29 cellular contexts compared by ENCODE assay signal in genomic region chr1:2636733-2637132, GRCh38. TPM values are rescaled to one million over a fixed set of nuclear protein-coding genes. Genes with fewer than 3 reads are reported as not detected.
DNase-seq lines count a peak whose midpoint lies in the region; ATAC-seq and TF ChIP-seq lines count a peak whose summit lies in the region.
"Had no signal": no experiment of that assay in that cellular context is flagged by ENCODE, and none has a peak within 500 bp of the region (broad histone marks: within the 10 kb centered on the region; RNA-seq: fewer than 3 reads in every experiment).

No MANE protein-coding gene starts in this region.

- no CpG with 5 or more reads among the region's 7 CpGs for WGBS in neuronal stem cell (ENCODE audit: extremely low coverage in 2 of 2, insufficient read length in 2 of 2, insufficient replicate concordance in 1 of 2), 2 donors

- peaks cover 4 to 5% of the 10 kb centered on the region in 2 donors for H3K9me3 Mint-ChIP-seq in activated T-cell treated with anti-CD3 and anti-CD28 coated beads, Interleukin-2, amount 50 U/mL, for 72 hours
- H3K9me3 Mint-ChIP-seq: CD8-positive, alpha-beta T cell had no signal

- H3K9me3 ChIP-seq in OCI-LY7 (ENCODE audit: low read length) (peaks cover 10% of the 10 kb centered on the region; the same call in 1 of the 2 replicates), neuronal stem cell (replicated peaks in 1 of 2; ENCODE audit: control insufficient read depth in 2 of 2, insufficient read depth in 1 of 2, low read depth in 1 of 2, low read length in 2 of 2) (peaks cover 5 to 10% of the 10 kb centered on the region in 2 donors)
- H3K9me3 ChIP-seq: colonic mucosa, psoas muscle, thyroid gland had no signal

- H3K4ac ChIP-seq in neuronal stem cell (ENCODE audit: low read length) = no peak overlapping the region

- H3K4me1 ChIP-seq in OCI-LY7 (ENCODE audit: insufficient read depth, low read length, poor library complexity, severe bottlenecking) (no peaks in the 10 kb centered on the region), neuronal stem cell (ENCODE audit: control insufficient read depth in 2 of 2, insufficient read depth in 1 of 2, low read depth in 1 of 2, low read length in 2 of 2) (peaks cover 0 to 1% of the 10 kb centered on the region in 2 donors)
- H3K4me1 ChIP-seq: colonic mucosa, psoas muscle had no signal

- H3K4me3 ChIP-seq in OCI-LY7 (ENCODE audit: low read depth, low read length, poor library complexity, severe bottlenecking) (no peak overlapping the region), epithelial cell of esophagus (ENCODE audit: low read length) (no peak overlapping the region), neuronal stem cell (ENCODE audit: low read length in 2 of 2) (no peak overlapping the region)
- H3K4me3 ChIP-seq: A549, adrenal gland, colonic mucosa, esophagus muscularis mucosa, heart right ventricle, PC-9, psoas muscle, stomach, thyroid gland had no signal

- no peak for ATAC-seq in activated T-cell treated with anti-CD3 and anti-CD28 coated beads, Interleukin-2, amount 50 U/mL, for 72 hours (replicated peaks in 1 of 2)
- ATAC-seq in GM21619 (IDR thresholded peaks at IDR 0.05; ENCODE audit: unreplicated experiment) = no peak
- ATAC-seq: A549; CD8-positive, alpha-beta T cell; heart right ventricle; left cardiac atrium; psoas muscle had no signal

- H3K27ac ChIP-seq in OCI-LY7 (ENCODE audit: low read depth, low read length, poor library complexity, severe bottlenecking) (no peak overlapping the region), neuronal stem cell (replicated peaks; ENCODE audit: low read length) (no peak overlapping the region)
- H3K27ac ChIP-seq: A549, adrenal gland, colonic mucosa, esophagus muscularis mucosa, heart right ventricle, neutrophil, PC-9, psoas muscle, stomach, thyroid gland had no signal

- H3K27me3 Mint-ChIP-seq in activated T-cell treated with anti-CD3 and anti-CD28 coated beads, Interleukin-2, amount 50 U/mL, for 72 hours (ENCODE audit: low read depth) = peaks cover 13% of the 10 kb centered on the region

- no peak overlapping the region for H2BK120ac ChIP-seq in neuronal stem cell (ENCODE audit: low read depth, low read length)

- DNase-seq in NCI-H1105 treated with DMSO at 0.1 percent for 48 hours (lab: John Stamatoyannopoulos, UW) (peak; percentile 13), NCI-H1105 (lab: John Stamatoyannopoulos, UW) (no peak), OCI-LY7 (ENCODE audit: low spot score) (peak; percentile 28), epithelial cell of esophagus (ENCODE audit: low read depth) (peak; percentile 57), neuronal stem cell (ENCODE audit: low spot score) (no peak), NCI-H1930 (lab: John Stamatoyannopoulos, UW) (no peak)
- no peak for DNase-seq in activated T-cell treated with anti-CD3 and anti-CD28 coated beads, Interleukin-2, amount 50 U/mL, for 72 hours
- DNase-seq: activated naive CD4-positive, alpha-beta T cell; AML-193; colonic mucosa; DMS153; effector memory CD4-positive, alpha-beta T cell; foreskin melanocyte; heart right ventricle; left cardiac atrium; NCI-H2029 treated with DMSO at 0.1 percent for 48 hours; PC-9; psoas muscle; SHP77 treated with DMSO at 0.1 percent for 48 hours; stomach; thyroid gland had no signal

- intact Hi-C loops in OCI-LY7 (cut with micrococcal nuclease; ENCODE audit: unreplicated experiment) = no loop called here

- peaks cover 0 to 8% (median 2%) of the 10 kb centered on the region in 3 experiments for H3K27me3 ChIP-seq in neuronal stem cell (ENCODE audit: control insufficient read depth in 3 of 3, insufficient read depth in 3 of 3, low read depth in 1 of 3, low read length in 3 of 3)
- H3K27me3 ChIP-seq: colonic mucosa, thyroid gland had no signal

- H3K36me3 Mint-ChIP-seq in activated T-cell treated with anti-CD3 and anti-CD28 coated beads, Interleukin-2, amount 50 U/mL, for 72 hours (ENCODE audit: insufficient read depth in 2 of 2) = peaks cover 3 to 6% of the 10 kb centered on the region in 2 donors
- H3K36me3 Mint-ChIP-seq: CD8-positive, alpha-beta T cell had no signal

- no peak overlapping the region for H3K9ac ChIP-seq in neuronal stem cell (ENCODE audit: low read depth, low read length, poor library complexity)

- BruUV-seq in OCI-LY7 (replicated peaks; lab: Mats Ljungman, UMichigan) = TSS peak; percentile 61

- H3K14ac ChIP-seq in neuronal stem cell (ENCODE audit: low read length) = no peak overlapping the region

- H4K20me1 ChIP-seq in OCI-LY7 (ENCODE audit: insufficient read depth, low read length) = no peaks in the 10 kb centered on the region

- POLR2A ChIA-PET in OCI-LY7 (lab: Charles Lee) = interaction anchor here (0.6 kb wide), 1 partner anchor 96 kb away, joined by 3 read pairs; no protein-coding TSS in a partner anchor

- no peak overlapping the region for H3K27ac Mint-ChIP-seq in activated T-cell treated with anti-CD3 and anti-CD28 coated beads, Interleukin-2, amount 50 U/mL, for 72 hours
- H3K27ac Mint-ChIP-seq: activated T-cell treated with anti-CD3 and anti-CD28 coated beads, Interleukin-2, amount 50 U/mL, for 24 hours; CD8-positive, alpha-beta T cell; T-helper 2 cell treated with Interferon-gamma antibody and Interleukin-4, amounts not matched to agents 5 μg/mL and 100 μg/mL, for 36 hours had no signal

- no peak overlapping the region for H2BK12ac ChIP-seq in neuronal stem cell (ENCODE audit: low read length)

- H2AK5ac ChIP-seq in neuronal stem cell (ENCODE audit: low read depth, low read length) = peak overlapping the region; percentile 28

- H3K4me1 Mint-ChIP-seq in activated T-cell treated with anti-CD3 and anti-CD28 coated beads, Interleukin-2, amount 50 U/mL, for 72 hours (ENCODE audit: low read depth) = no peaks in the 10 kb centered on the region

- peak overlapping the region; percentile 46 for H3K18ac ChIP-seq in neuronal stem cell (ENCODE audit: low read length)

- H2AFZ ChIP-seq in OCI-LY7 (ENCODE audit: low read length) (no peak overlapping the region), neuronal stem cell (ENCODE audit: low read length) (no peak overlapping the region)
- H2AFZ ChIP-seq: PC-9 had no signal

- H3K9me2 ChIP-seq in OCI-LY7 (ENCODE audit: insufficient read depth, low read length) = no peaks in the 10 kb centered on the region

- H4K91ac ChIP-seq in neuronal stem cell (ENCODE audit: low read depth, low read length, poor library complexity) = no peak overlapping the region

- no peak for TF ChIP-seq CTCF in OCI-LY7 (conservative IDR thresholded peaks at IDR 0.05; ENCODE audit: low read length)
- TF ChIP-seq CTCF in epithelial cell of esophagus (IDR thresholded peaks at IDR 0.05; ENCODE audit: insufficient read depth, low read depth, low read length, missing control alignments) = no peak

- CTCF ChIA-PET in OCI-LY7 (lab: Charles Lee; ENCODE audit: unreplicated experiment) = no interaction called here

- H3K4me3 Mint-ChIP-seq in activated T-cell treated with anti-CD3 and anti-CD28 coated beads, Interleukin-2, amount 50 U/mL, for 72 hours = no peak overlapping the region
- H3K4me3 Mint-ChIP-seq: activated T-cell treated with anti-CD3 and anti-CD28 coated beads, Interleukin-2, amount 50 U/mL, for 24 hours; CD8-positive, alpha-beta T cell; T-helper 2 cell treated with Interferon-gamma antibody and Interleukin-4, amounts not matched to agents 5 μg/mL and 100 μg/mL, for 36 hours had no signal

- no peak overlapping the region for H2BK5ac ChIP-seq in neuronal stem cell (ENCODE audit: low read length)

- H3K4me2 ChIP-seq in OCI-LY7 (ENCODE audit: low read length) (no peak overlapping the region), neuronal stem cell (ENCODE audit: insufficient read depth, low read length, poor library complexity, severe bottlenecking) (no peak overlapping the region)
- H3K4me2 ChIP-seq: A549, PC-9 had no signal

- H3K36me3 ChIP-seq in OCI-LY7 (ENCODE audit: insufficient read depth, low read length) = no peaks in the 10 kb centered on the region
- no peaks in the 10 kb centered on the region for H3K36me3 ChIP-seq in neuronal stem cell (replicated peaks in 1 of 2; ENCODE audit: control insufficient read depth in 2 of 2, insufficient read depth in 2 of 2, low read length in 2 of 2)
- H3K36me3 ChIP-seq: adrenal gland, colonic mucosa, esophagus muscularis mucosa, heart right ventricle, neutrophil, stomach, thyroid gland had no signal

- no peaks in the 10 kb centered on the region for H3K79me2 ChIP-seq in OCI-LY7 (ENCODE audit: insufficient read depth, low read depth, low read length)

- no peak overlapping the region for H2BK15ac ChIP-seq in neuronal stem cell (ENCODE audit: low read length)

- H4K8ac ChIP-seq in neuronal stem cell (ENCODE audit: low read depth, low read length) = no peak overlapping the region

- peaks cover 3% of the 10 kb centered on the region for H3K79me1 ChIP-seq in neuronal stem cell (ENCODE audit: low read depth, low read length)

- peak overlapping the region; percentile 75 for H3K23ac ChIP-seq in neuronal stem cell (ENCODE audit: low read depth, low read length, poor library complexity)

RNA-seq across cellular contexts. Expression of gene MMEL1, which starts 3.9 kb away (rescaled TPM):
- not detected in 2 replicates for total RNA-seq in OCI-LY7 (2014; rRNA removed; shearing (Covaris generic))
- total RNA-seq in OCI-LY7 (2022) = not detected in 2 replicates
- 1.1 TPM for polyA plus RNA-seq in neuronal stem cell (2013, experiment 1 of 2)
- 1.4 TPM for polyA plus RNA-seq in neuronal stem cell (2013, experiment 2 of 2)
- 1 to 10 TPM; 1.5 to 1.9 TPM for total RNA-seq in activated T-cell treated with anti-CD3 and anti-CD28 coated beads, Interleukin-2, amount 50 U/mL, for 72 hours
- polyA plus RNA-seq: A549 had no signal

RNA-seq across cellular contexts. Expression of gene PRXL2B, which starts 50.2 kb away (rescaled TPM):
- 7.0 and 10.4 TPM in 2 replicates for total RNA-seq in OCI-LY7 (2014; rRNA removed; shearing (Covaris generic))
- total RNA-seq in OCI-LY7 (2022) = 4.8 and 5.2 TPM in 2 replicates
- polyA plus RNA-seq in neuronal stem cell (2013, experiment 1 of 2) = 35.1 TPM
- 35.3 TPM for polyA plus RNA-seq in neuronal stem cell (2013, experiment 2 of 2)
- 10 to 100 TPM; 34.8 to 39.2 TPM for total RNA-seq in activated T-cell treated with anti-CD3 and anti-CD28 coated beads, Interleukin-2, amount 50 U/mL, for 72 hours

Comparison
In these comparisons a context has a peak if more than half of its experiments do, and no peak if none do; other contexts are left out.
1. DNase-seq: peak in NCI-H1105 treated with DMSO at 0.1 percent for 48 hours (single experiment), OCI-LY7 (single experiment) and epithelial cell of esophagus (single experiment); none in NCI-H1105 (single experiment), neuronal stem cell (single experiment), NCI-H1930 (0 of 2) and activated T-cell treated with anti-CD3 and anti-CD28 coated beads, Interleukin-2, amount 50 U/mL, for 72 hours (0 of 2).